Comparison of ENCODE assay signal across 31 cellular contexts in the genomic region with DNA sequence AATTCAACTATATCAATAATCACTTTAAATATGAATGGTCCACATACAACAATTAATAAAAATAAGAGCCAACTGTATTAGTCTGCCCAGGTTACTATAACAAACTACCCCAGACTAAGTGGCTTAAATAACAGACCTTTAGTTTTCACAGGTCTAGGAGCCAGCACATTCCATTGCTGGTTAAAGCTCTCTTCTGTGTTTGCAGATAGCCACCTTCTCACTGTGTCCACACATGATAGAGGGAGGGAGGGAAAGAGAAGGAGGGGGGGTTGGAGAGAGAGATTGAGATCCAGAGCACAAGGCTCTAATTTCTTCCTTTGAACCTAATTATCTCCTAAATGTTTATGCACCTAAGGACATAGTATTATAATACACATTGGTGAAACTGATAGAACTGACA.
"Had no signal": no experiment of that assay in that cellular context is flagged by ENCODE, and none has a peak within 500 bp of the region (broad histone marks: within the 10 kb centered on the region; RNA-seq: fewer than 3 reads in every experiment).

No MANE protein-coding gene starts in this region.

- FAIRE-seq: astrocyte, bronchial epithelial cell had no signal

- ATAC-seq: activated CD4-positive, alpha-beta T cell treated with anti-CD3 and anti-CD28 coated beads for 36 hours; activated T-cell treated with anti-CD3 and anti-CD28 coated beads, Interleukin-2, amount 50 U/mL, for 72 hours; activated T-helper 17 cell treated with anti-CD3 and anti-CD28 coated beads, Interleukin-2, amount 50 U/mL, for 72 hours; foreskin keratinocyte; gastrocnemius medialis; T-helper 17 cell had no signal

- H3K27ac ChIP-seq: brain microvascular endothelial cell, coronary artery, dorsolateral prefrontal cortex, esophagus muscularis mucosa, foreskin keratinocyte, gastrocnemius medialis, WERI-Rb-1 had no signal

- H3K4me3 ChIP-seq: coronary artery, dorsolateral prefrontal cortex, esophagus muscularis mucosa, gastrocnemius medialis had no signal

- H3K4me1 ChIP-seq: esophagus muscularis mucosa, foreskin keratinocyte, gastrocnemius medialis had no signal

- H3K36me3 ChIP-seq: brain microvascular endothelial cell, esophagus muscularis mucosa, gastrocnemius medialis, WERI-Rb-1 had no signal

- H3K27me3 ChIP-seq: brain microvascular endothelial cell, dorsolateral prefrontal cortex, esophagus muscularis mucosa, foreskin keratinocyte, gastrocnemius medialis had no signal

- DNase-seq: activated CD4-positive, alpha-beta memory T cell treated with anti-CD3 and anti-CD28 coated beads, Interleukin-2, amount 10 ng/mL, durations not matched to agents 7 days and 5 days; activated CD4-positive, alpha-beta T cell treated with anti-CD3 and anti-CD28 coated beads for 36 hours; activated CD4-positive, alpha-beta T cell treated with anti-CD3 and anti-CD28 coated beads, Interleukin-2, amount 10 ng/mL, durations not matched to agents 24 days and 14 days; activated CD4-positive, CD25-positive, alpha-beta regulatory T cell; activated CD4-positive, CD25-positive, alpha-beta regulatory T cell treated with anti-CD3 and anti-CD28 coated beads, Interleukin-2, amount 50 U/mL, for 72 hours; activated CD8-positive, alpha-beta memory T cell treated with anti-CD3 and anti-CD28 coated beads, Interleukin-2, amount 50 U/mL, for 48 hours; activated effector memory CD4-positive, alpha-beta T cell treated with Interleukin-2 at 50 U/mL for 16 hours; activated gamma-delta T cell treated with Interleukin-2 at 50 U/mL for 16 hours; activated naive CD4-positive, alpha-beta T cell treated with anti-CD3 and anti-CD28 coated beads, Interleukin-2, amount 50 U/mL, for 16 hours; activated naive CD4-positive, alpha-beta T cell treated with Interleukin-2 at 50 U/mL for 16 hours; activated T-cell treated with anti-CD3 and anti-CD28 coated beads for 4 hours; activated T-cell treated with anti-CD3 and anti-CD28 coated beads, Interleukin-2, amount 50 U/mL, for 24 hours; activated T-cell treated with anti-CD3 and anti-CD28 coated beads, Interleukin-2, amount 50 U/mL, for 72 hours; amniotic stem cell; anterior cingulate cortex; brain microvascular endothelial cell; dorsolateral prefrontal cortex; effector memory CD4-positive, alpha-beta T cell; erythroblast; foreskin keratinocyte; gastrocnemius medialis; glutamatergic neuron; T-helper 1 cell; T-helper 17 cell; T1000; WERI-Rb-1 had no signal

- H3K9me3 ChIP-seq: esophagus muscularis mucosa, gastrocnemius medialis had no signal
